Comparison of ENCODE assay signal across 31 cellular contexts in genomic region chr20:57900226-57900905, GRCh38.
DNase-seq lines count a peak whose midpoint lies in the region; ATAC-seq and TF ChIP-seq lines count a peak whose summit lies in the region.
"Had no signal": no experiment of that assay in that cellular context is flagged by ENCODE, and none has a peak within 500 bp of the region (broad histone marks: within the 10 kb centered on the region; RNA-seq: fewer than 3 reads in every experiment).

No MANE protein-coding gene starts in this region.

- intact Hi-C loops in natural killer cell (cut with micrococcal nuclease), result no loop called here

- H3K9me3 Mint-ChIP-seq in natural killer cell treated with Interleukin-12 subunit alpha and Interleukin-12 subunit beta and Interleukin-15 and Interleukin-18, amount 100 ng/mL, for 72 hours, result no peaks in the 10 kb centered on the region
- no peaks in the 10 kb centered on the region for H3K9me3 Mint-ChIP-seq in natural killer cell
- H3K9me3 Mint-ChIP-seq in stimulated activated naive CD8-positive, alpha-beta T cell treated with anti-CD3 and anti-CD28 coated beads, Interleukin-15, amount 100 ng/mL, for 72 hours, result no peaks in the 10 kb centered on the region
- H3K9me3 Mint-ChIP-seq: activated naive CD8-positive, alpha-beta T cell treated with anti-CD3 and anti-CD28 coated beads for 36 hours; activated T-helper 2 cell treated with anti-CD3 and anti-CD28 coated beads, Interferon-gamma antibody, Interleukin-2, Interleukin-4, amounts not matched to agents 10 μg/mL and 5 μg/mL and 100 μg/mL, durations not matched to agents 14 hours and 24 hours and 36 hours; nephron progenitor cell had no signal

- no peak overlapping the region for H3K4me3 Mint-ChIP-seq in natural killer cell treated with Interleukin-12 subunit alpha and Interleukin-12 subunit beta and Interleukin-15 and Interleukin-18, amount 100 ng/mL, for 72 hours
- no peak overlapping the region for H3K4me3 Mint-ChIP-seq in natural killer cell
- H3K4me3 Mint-ChIP-seq in stimulated activated naive CD8-positive, alpha-beta T cell treated with anti-CD3 and anti-CD28 coated beads, Interleukin-15, amount 100 ng/mL, for 72 hours, result no peak overlapping the region
- H3K4me3 Mint-ChIP-seq: activated CD4-positive, alpha-beta T cell treated with anti-CD3 and anti-CD28 coated beads for 36 hours; activated CD8-positive, alpha-beta T cell treated with anti-CD3 and anti-CD28 coated beads, Interleukin-2, amount 10 ng/mL, durations not matched to agents 7 days and 5 days; activated naive CD8-positive, alpha-beta T cell treated with anti-CD3 and anti-CD28 coated beads for 36 hours had no signal

- DNase-seq in natural killer cell treated with Interleukin-12 subunit alpha and Interleukin-12 subunit beta and Interleukin-15 and Interleukin-18, amount 100 ng/mL, for 72 hours (ENCODE audit: low spot score), result peak; percentile 53
- no peak for DNase-seq in natural killer cell
- peak; percentile 89 for DNase-seq in NCI-H146 treated with DMSO at 0.1 percent for 48 hours (lab: John Stamatoyannopoulos, UW; ENCODE audit: unreplicated experiment)
- peak; percentile 13 for DNase-seq in kidney tubule cell (ENCODE audit: low spot score)
- no peak for DNase-seq in stimulated activated naive CD8-positive, alpha-beta T cell treated with anti-CD3 and anti-CD28 coated beads, Interleukin-15, amount 100 ng/mL, for 72 hours
- DNase-seq: ACHN; activated CD4-positive, alpha-beta T cell treated with anti-CD3 and anti-CD28 coated beads for 36 hours; activated CD8-positive, alpha-beta T cell treated with anti-CD3 and anti-CD28 coated beads, Interleukin-2, amount 10 ng/mL, durations not matched to agents 7 days and 5 days; activated naive CD8-positive, alpha-beta T cell treated with anti-CD3 and anti-CD28 coated beads for 36 hours; anterior cingulate cortex; BE2C; DMS153; hippocampal formation; IMR-90; left cardiac atrium; NCI-H1092; NCI-H2029; NCI-H524 treated with DMSO at 0.1 percent for 48 hours; nephron progenitor cell; NK-92 treated with Interleukin-12 subunit alpha and Interleukin-12 subunit beta, amount 100 ng/mL, for 24 hours; ovary; SHP77; small intestine; stimulated activated CD4-positive, alpha-beta T cell treated with anti-CD3 and anti-CD28 coated beads, Interleukin-1b, Interleukin-23, amount 100 ng/mL, for 48 hours; stimulated activated naive CD8-positive, alpha-beta T cell treated with anti-CD3 and anti-CD28 coated beads, Interleukin-15, Interleukin-2, amounts not matched to agents 100 U/mL and 50 U/mL, for 24 hours; testis had no signal

- peaks cover 28 to 42% of the 10 kb centered on the region in 2 donors for H3K27me3 Mint-ChIP-seq in natural killer cell treated with Interleukin-12 subunit alpha and Interleukin-12 subunit beta and Interleukin-15 and Interleukin-18, amount 100 ng/mL, for 72 hours
- peaks cover 27 to 44% of the 10 kb centered on the region in 2 donors for H3K27me3 Mint-ChIP-seq in natural killer cell (ENCODE audit: low read depth in 2 of 2)
- peaks cover 32% of the 10 kb centered on the region for H3K27me3 Mint-ChIP-seq in stimulated activated naive CD8-positive, alpha-beta T cell treated with anti-CD3 and anti-CD28 coated beads, Interleukin-15, amount 100 ng/mL, for 72 hours

- TF ChIP-seq CTCF in natural killer cell (IDR thresholded peaks at IDR 0.05), result no peak

- no peaks in the 10 kb centered on the region for H3K36me3 Mint-ChIP-seq in natural killer cell treated with Interleukin-12 subunit alpha and Interleukin-12 subunit beta and Interleukin-15 and Interleukin-18, amount 100 ng/mL, for 72 hours
- no peaks in the 10 kb centered on the region for H3K36me3 Mint-ChIP-seq in natural killer cell
- H3K36me3 Mint-ChIP-seq: activated naive CD8-positive, alpha-beta T cell treated with anti-CD3 and anti-CD28 coated beads for 36 hours had no signal

- no peak for ATAC-seq in natural killer cell treated with Interleukin-12 subunit alpha and Interleukin-12 subunit beta and Interleukin-15 and Interleukin-18, amount 100 ng/mL, for 72 hours
- ATAC-seq in natural killer cell, result no peak
- ATAC-seq in HG03457 (IDR thresholded peaks at IDR 0.05; ENCODE audit: unreplicated experiment), result no peak
- no peak for ATAC-seq in stimulated activated naive CD8-positive, alpha-beta T cell treated with anti-CD3 and anti-CD28 coated beads, Interleukin-15, amount 100 ng/mL, for 72 hours
- no peak for ATAC-seq in GM19397 (IDR thresholded peaks at IDR 0.05; ENCODE audit: unreplicated experiment)
- ATAC-seq: activated CD4-positive, alpha-beta T cell treated with anti-CD3 and anti-CD28 coated beads for 36 hours; activated CD8-positive, alpha-beta T cell treated with anti-CD3 and anti-CD28 coated beads, Interleukin-2, amount 10 ng/mL, durations not matched to agents 7 days and 5 days; gastroesophageal sphincter; HCT116; left cardiac atrium; stimulated activated naive CD8-positive, alpha-beta T cell treated with anti-CD3 and anti-CD28 coated beads, Interleukin-15, Interleukin-2, amounts not matched to agents 100 U/mL and 50 U/mL, for 24 hours had no signal

- peaks cover 6% of the 10 kb centered on the region in 2 donors for H3K4me1 Mint-ChIP-seq in natural killer cell treated with Interleukin-12 subunit alpha and Interleukin-12 subunit beta and Interleukin-15 and Interleukin-18, amount 100 ng/mL, for 72 hours (ENCODE audit: low read depth in 2 of 2)
- peaks cover 7 to 12% of the 10 kb centered on the region in 2 donors for H3K4me1 Mint-ChIP-seq in natural killer cell
- H3K4me1 Mint-ChIP-seq in stimulated activated naive CD8-positive, alpha-beta T cell treated with anti-CD3 and anti-CD28 coated beads, Interleukin-15, amount 100 ng/mL, for 72 hours, result peaks cover 6% of the 10 kb centered on the region
- H3K4me1 Mint-ChIP-seq: activated CD4-positive, alpha-beta T cell treated with anti-CD3 and anti-CD28 coated beads for 36 hours; activated naive CD8-positive, alpha-beta T cell treated with anti-CD3 and anti-CD28 coated beads for 36 hours had no signal

- H3K27ac Mint-ChIP-seq in natural killer cell treated with Interleukin-12 subunit alpha and Interleukin-12 subunit beta and Interleukin-15 and Interleukin-18, amount 100 ng/mL, for 72 hours, result no peak overlapping the region
- no peak overlapping the region for H3K27ac Mint-ChIP-seq in natural killer cell
- no peak overlapping the region for H3K27ac Mint-ChIP-seq in stimulated activated naive CD8-positive, alpha-beta T cell treated with anti-CD3 and anti-CD28 coated beads, Interleukin-15, amount 100 ng/mL, for 72 hours
- H3K27ac Mint-ChIP-seq: activated CD4-positive, alpha-beta T cell treated with anti-CD3 and anti-CD28 coated beads for 36 hours; activated CD8-positive, alpha-beta T cell treated with anti-CD3 and anti-CD28 coated beads, Interleukin-2, amount 10 ng/mL, durations not matched to agents 7 days and 5 days; activated naive CD8-positive, alpha-beta T cell treated with anti-CD3 and anti-CD28 coated beads for 36 hours; activated T-helper 2 cell treated with anti-CD3 and anti-CD28 coated beads, Interferon-gamma antibody, Interleukin-2, Interleukin-4, amounts not matched to agents 10 μg/mL and 5 μg/mL and 100 μg/mL, durations not matched to agents 14 hours and 24 hours and 36 hours had no signal

Comparison
In these comparisons a context has a peak if more than half of its experiments do, and no peak if none do; other contexts are left out.
1. DNase-seq: peak in natural killer cell treated with Interleukin-12 subunit alpha and Interleukin-12 subunit beta and Interleukin-15 and Interleukin-18, amount 100 ng/mL, for 72 hours (single experiment), NCI-H146 treated with DMSO at 0.1 percent for 48 hours (single experiment) and kidney tubule cell (single experiment); none in natural killer cell (single experiment) and stimulated activated naive CD8-positive, alpha-beta T cell treated with anti-CD3 and anti-CD28 coated beads, Interleukin-15, amount 100 ng/mL, for 72 hours (0 of 2).